11 cellular contexts compared by ENCODE assay signal in genomic region chr4:72631296-72631695, GRCh38.
DNase-seq lines count a peak whose midpoint lies in the region; ATAC-seq and TF ChIP-seq lines count a peak whose summit lies in the region.
"Had no signal": no experiment of that assay in that cellular context is flagged by ENCODE, and none has a peak within 500 bp of the region (broad histone marks: within the 10 kb centered on the region; RNA-seq: fewer than 3 reads in every experiment).

No MANE protein-coding gene starts in this region.

- H3K27me3 ChIP-seq in thyroid gland: no peaks in the 10 kb centered on the region
- H3K27me3 ChIP-seq: breast epithelium had no signal

- H3K27ac ChIP-seq in thyroid gland: no peak overlapping the region
- H3K27ac ChIP-seq: breast epithelium, SK-N-MC had no signal

- TF ChIP-seq CTCF in astrocyte of the cerebellum (IDR thresholded peaks at IDR 0.05; ENCODE audit: low read depth, low read length, missing control alignments): no peak
- TF ChIP-seq CTCF in thyroid gland (IDR thresholded peaks at IDR 0.05): no peak

- in situ Hi-C loops in astrocyte of the cerebellum (cut with HindIII; ENCODE audit: low sequenced_read_pairs): no loop called here

- DNase-seq in HK-2 (ENCODE audit: unreplicated experiment): peak; percentile 90
- DNase-seq in astrocyte of the cerebellum (ENCODE audit: low read depth): peak; percentile 75
- DNase-seq in hepatic stellate cell (ENCODE audit: low spot score): peak; percentile 60
- peak; percentile 39 to 59 for DNase-seq in thyroid gland
- DNase-seq in GM19240 (ENCODE audit: insufficient read length, low spot score): no peak
- DNase-seq in NOMO-1 treated with dmso at 0.1 percent for 144 hours (lab: John Stamatoyannopoulos, UW; ENCODE audit: unreplicated experiment): no peak
- DNase-seq: glutamatergic neuron, NCI-H2171 had no signal

- 90 to 96% methylated on average over 1 of the region's 1 CpG for WGBS in thyroid gland, 2 donors

- H3K4me3 ChIP-seq in astrocyte of the cerebellum (ENCODE audit: low read depth, low read length) (no peak overlapping the region), thyroid gland (replicated peaks in 1 of 3) (no peak overlapping the region)
- H3K4me3 ChIP-seq: breast epithelium, SK-N-MC had no signal

- H3K4me1 ChIP-seq in thyroid gland: no peaks in the 10 kb centered on the region
- H3K4me1 ChIP-seq: breast epithelium had no signal

- no peak for TF ChIP-seq POLR2A in thyroid gland (IDR thresholded peaks at IDR 0.05)

- intact Hi-C loops in thyroid gland (cut with DNase I): no loop called here

- no peak for ATAC-seq in GM18909 (IDR thresholded peaks at IDR 0.05; ENCODE audit: poor library complexity, unreplicated experiment)

- H3K36me3 ChIP-seq in thyroid gland: no peaks in the 10 kb centered on the region
- H3K36me3 ChIP-seq: breast epithelium had no signal

- no peaks in the 10 kb centered on the region for H3K9me3 ChIP-seq in thyroid gland
- H3K9me3 ChIP-seq: breast epithelium had no signal

Comparison
In these comparisons a context has a peak if more than half of its experiments do, and no peak if none do; other contexts are left out.
1. DNase-seq: peak in HK-2 (single experiment), astrocyte of the cerebellum (single experiment), hepatic stellate cell (single experiment) and thyroid gland (2 of 2); none in GM19240 (single experiment) and NOMO-1 treated with dmso at 0.1 percent for 144 hours (single experiment).